In genomic region chr7:131026297-131027003, GRCh38 we compare ENCODE assay signal across 8 cellular contexts.
DNase-seq lines count a peak whose midpoint lies in the region; ATAC-seq and TF ChIP-seq lines count a peak whose summit lies in the region.

No MANE protein-coding gene starts in this region.

- TSS peak; percentile 64 for BruUV-seq in MCF 10A (replicated peaks; lab: Mats Ljungman, UMichigan)

- ATAC-seq in effector memory CD8-positive, alpha-beta T cell (replicated peaks): no peak
- ATAC-seq in HG03280 (IDR thresholded peaks at IDR 0.05; ENCODE audit: unreplicated experiment) (no peak), HG02588 (IDR thresholded peaks at IDR 0.05; ENCODE audit: unreplicated experiment) (no peak)

- no peak for TF ChIP-seq CTCF in MCF 10A (IDR thresholded peaks at IDR 0.05; ENCODE audit: unreplicated experiment)
- no peak for TF ChIP-seq CTCF in breast epithelium (IDR thresholded peaks at IDR 0.05)
- TF ChIP-seq CTCF in NB4 (IDR thresholded peaks at IDR 0.05; ENCODE audit: low read depth, low read length): no peak

- peak overlapping the region; percentile 88 for H3K27ac Mint-ChIP-seq in MCF 10A (ENCODE audit: low read depth, unreplicated experiment)
- H3K27ac Mint-ChIP-seq in effector memory CD8-positive, alpha-beta T cell: peak overlapping the region; percentile 90 to 94

- TF ChIP-seq POLR2A in breast epithelium (IDR thresholded peaks at IDR 0.05) (no peak), NB4 (IDR thresholded peaks at IDR 0.05; ENCODE audit: extremely low read depth, insufficient read length) (no peak)

- CTCF ChIA-PET in MCF 10A (lab: Yijun Ruan, JAX): interaction anchor here (0.6 to 2.9 kb wide), 8 partner anchors 10 to 130 kb away, joined by 3 to 15 read pairs (median 5); no protein-coding TSS in a partner anchor

- DNase-seq in MCF 10A (ENCODE audit: unreplicated experiment) (peak; percentile 71), breast epithelium (ENCODE audit: low spot score in 2 of 2) (no peak), NB4 (ENCODE audit: low read depth) (peak; percentile 35), posterior cingulate gyrus (no peak), HT-29 (ENCODE audit: low spot score) (no peak)
- no peak for DNase-seq in effector memory CD8-positive, alpha-beta T cell

- POLR2A ChIA-PET in MCF 10A (lab: Yijun Ruan, JAX): interaction anchor here (0.6 to 3.8 kb wide), 25 partner anchors 10 to 303 kb away, joined by 3 to 61 read pairs (median 6); no protein-coding TSS in a partner anchor

- H3K27me3 ChIP-seq in breast epithelium: no peaks in the 10 kb centered on the region

- H3K36me3 Mint-ChIP-seq in MCF 10A (ENCODE audit: insufficient read depth, unreplicated experiment): peaks cover 38% of the 10 kb centered on the region
- peaks cover 95% of the 10 kb centered on the region for H3K36me3 Mint-ChIP-seq in effector memory CD8-positive, alpha-beta T cell (ENCODE audit: insufficient read depth)

- peak overlapping the region in 1 of 2 donors; percentile 61 for H3K27ac ChIP-seq in breast epithelium

- no peaks in the 10 kb centered on the region for H3K9me3 Mint-ChIP-seq in MCF 10A (ENCODE audit: unreplicated experiment)
- H3K9me3 Mint-ChIP-seq in effector memory CD8-positive, alpha-beta T cell: no peaks in the 10 kb centered on the region

- intact Hi-C loops in MCF 10A (cut with micrococcal nuclease): loop anchor here (1.0 to 5.0 kb wide), 3 partner anchors 13 to 114 kb away; no protein-coding TSS in a partner anchor
- intact Hi-C loops in breast epithelium (cut with DNase I; ENCODE audit: low total_unique reads): no loop called here
- intact Hi-C loops in posterior cingulate gyrus (cut with DNase I): no loop called here

- H3K4me3 Mint-ChIP-seq in MCF 10A (ENCODE audit: unreplicated experiment): peak overlapping the region; percentile 64
- peak overlapping the region; percentile 70 to 76 for H3K4me3 Mint-ChIP-seq in effector memory CD8-positive, alpha-beta T cell

- H3K4me1 Mint-ChIP-seq in MCF 10A (ENCODE audit: insufficient read depth, unreplicated experiment): peaks cover 31% of the 10 kb centered on the region
- peaks cover 63 to 84% of the 10 kb centered on the region in 2 donors for H3K4me1 Mint-ChIP-seq in effector memory CD8-positive, alpha-beta T cell (ENCODE audit: low read depth in 2 of 2)

- H3K4me3 ChIP-seq in breast epithelium (no peak overlapping the region), NB4 (ENCODE audit: low read depth, low read length) (no peak overlapping the region)

- no peaks in the 10 kb centered on the region for H3K4me1 ChIP-seq in breast epithelium

- no peaks in the 10 kb centered on the region for H3K36me3 ChIP-seq in breast epithelium

- no peaks in the 10 kb centered on the region for H3K9me3 ChIP-seq in breast epithelium

- H3K27me3 Mint-ChIP-seq in MCF 10A (ENCODE audit: insufficient read depth, unreplicated experiment): no peaks in the 10 kb centered on the region
- H3K27me3 Mint-ChIP-seq in effector memory CD8-positive, alpha-beta T cell: no peaks in the 10 kb centered on the region

Comparison
In these comparisons a context has a peak if more than half of its experiments do, and no peak if none do; other contexts are left out.
1. DNase-seq: peak in MCF 10A (single experiment) and NB4 (single experiment); none in breast epithelium (0 of 2), effector memory CD8-positive, alpha-beta T cell (0 of 3), posterior cingulate gyrus (0 of 10) and HT-29 (single experiment).